Comparison of ENCODE assay signal across 13 cellular contexts in genomic region chr22:49368976-49369725, GRCh38.
DNase-seq lines count a peak whose midpoint lies in the region; ATAC-seq and TF ChIP-seq lines count a peak whose summit lies in the region.
"Had no signal": no experiment of that assay in that cellular context is flagged by ENCODE, and none has a peak within 500 bp of the region (broad histone marks: within the 10 kb centered on the region; RNA-seq: fewer than 3 reads in every experiment).

No MANE protein-coding gene starts in this region.

- BruUV-seq in mammary epithelial cell (replicated peaks; lab: Mats Ljungman, UMichigan) = no TSS peak

- H3K79me2 ChIP-seq in mammary epithelial cell (ENCODE audit: insufficient read depth, low read length) = no peaks in the 10 kb centered on the region

- intact Hi-C loops in breast epithelium (cut with DNase I; ENCODE audit: low total_unique reads) = no loop called here
- intact Hi-C loops in mammary epithelial cell (cut with micrococcal nuclease) = no loop called here
- intact Hi-C loops in vagina (cut with DNase I) = no loop called here

- peak overlapping the region in 2 of 3 donors; percentile 17 to 28 for H3K4me3 ChIP-seq in breast epithelium
- H3K4me3 ChIP-seq in mammary epithelial cell (replicated peaks in 1 of 3; ENCODE audit: insufficient read depth in 1 of 3, low read depth in 2 of 3, low read length in 3 of 3) = no peak overlapping the region
- H3K4me3 ChIP-seq in vagina = no peak overlapping the region
- no peak overlapping the region for H3K4me3 ChIP-seq in foreskin fibroblast (ENCODE audit: low read depth in 1 of 2, low read length in 2 of 2)

- H3K36me3 ChIP-seq in breast epithelium (no peaks in the 10 kb centered on the region), mammary epithelial cell (ENCODE audit: insufficient read depth, low read length) (no peaks in the 10 kb centered on the region), vagina (no peaks in the 10 kb centered on the region)

- WGBS in mammary epithelial cell (ENCODE audit: low coverage, missing lambda C conversion rate) = 38% methylated on average over 21 of the region's 41 CpGs

- no peak for TF ChIP-seq CTCF in breast epithelium (IDR thresholded peaks at IDR 0.05)
- no peak for TF ChIP-seq CTCF in mammary epithelial cell (conservative IDR thresholded peaks at IDR 0.05 in 1 of 2, IDR thresholded peaks at IDR 0.05 in 1 of 2; ENCODE audit: extremely low read depth in 1 of 2, insufficient read depth in 1 of 2, low read depth in 1 of 2, low read length in 2 of 2)
- TF ChIP-seq CTCF in vagina (IDR thresholded peaks at IDR 0.05) = no peak
- TF ChIP-seq CTCF in foreskin fibroblast (IDR thresholded peaks at IDR 0.05; ENCODE audit: low read depth, low read length) = no peak

- CTCF ChIA-PET in mammary epithelial cell (lab: Charles Lee; ENCODE audit: low non-redundant PET) = no interaction called here

- DNase-seq in breast epithelium (ENCODE audit: low spot score in 2 of 2) = peak in 1 of 2 donors; percentile 33
- DNase-seq in mammary epithelial cell = no peak
- DNase-seq in RPMI8226 = peak; percentile 53
- DNase-seq in islet precursor cell = peak; percentile 56
- peak; percentile 34 to 92 for DNase-seq in vagina (ENCODE audit: extremely low spot score in 2 of 2)
- no peak for DNase-seq in NCI-H2107 treated with DMSO at 0.1 percent for 48 hours (lab: John Stamatoyannopoulos, UW; ENCODE audit: unreplicated experiment)
- DNase-seq in foreskin fibroblast = no peak
- DNase-seq: HFFc6, naive B cell, T1000 had no signal

- H3K4me1 ChIP-seq in breast epithelium = no peaks in the 10 kb centered on the region
- H3K4me1 ChIP-seq in mammary epithelial cell (ENCODE audit: insufficient read depth, low read length) = no peaks in the 10 kb centered on the region
- no peaks in the 10 kb centered on the region for H3K4me1 ChIP-seq in vagina

- H3K9me3 ChIP-seq in breast epithelium = no peaks in the 10 kb centered on the region
- H3K9me3 ChIP-seq in mammary epithelial cell (replicated peaks; ENCODE audit: insufficient read depth, low read length) = peaks cover 62% of the 10 kb centered on the region
- no peaks in the 10 kb centered on the region for H3K9me3 ChIP-seq in vagina

- no peak overlapping the region for H3K27ac ChIP-seq in breast epithelium
- H3K27ac ChIP-seq in mammary epithelial cell (ENCODE audit: insufficient read depth, low read depth, low read length) = no peak overlapping the region
- no peak overlapping the region for H3K27ac ChIP-seq in vagina

- no peak overlapping the region for H2AFZ ChIP-seq in mammary epithelial cell (ENCODE audit: low read depth, low read length)

- no peaks in the 10 kb centered on the region for H4K20me1 ChIP-seq in mammary epithelial cell (ENCODE audit: insufficient read depth, low read length)

- dilution Hi-C loops in mammary epithelial cell (cut with HindIII; ENCODE audit: low sequenced_read_pairs) = no loop called here

- no peak for ATAC-seq in GM21447 (IDR thresholded peaks at IDR 0.05; ENCODE audit: unreplicated experiment)
- ATAC-seq: esophagus mucosa; stimulated activated memory B cell treated with anti-CD40 and anti-IgM and Interleukin-4, amounts not matched to agents 10 μg/mL and 1 μg/mL and 100 μg/mL, for 72 hours had no signal

- TF ChIP-seq POLR2A in breast epithelium (IDR thresholded peaks at IDR 0.05) (no peak), vagina (IDR thresholded peaks at IDR 0.05) (no peak)

- no peak overlapping the region for H3K4me2 ChIP-seq in mammary epithelial cell (ENCODE audit: insufficient read depth, low read depth, low read length)

- H3K27me3 ChIP-seq in breast epithelium (peaks cover 0 to 85% of the 10 kb centered on the region in 2 donors), mammary epithelial cell (ENCODE audit: insufficient read depth, low read length) (no peaks in the 10 kb centered on the region), vagina (no peaks in the 10 kb centered on the region)

- in situ Hi-C loops in mammary epithelial cell (cut with MboI; ENCODE audit: low sequenced_read_pairs in 2 of 2) = no loop called here

- H3K9ac ChIP-seq in mammary epithelial cell (ENCODE audit: insufficient read depth, low read length) = no peak overlapping the region

Comparison
In these comparisons a context has a peak if more than half of its experiments do, and no peak if none do; other contexts are left out.
1. H3K4me3 ChIP-seq: peak in breast epithelium (2 of 3); none in mammary epithelial cell (0 of 3), vagina (0 of 2) and foreskin fibroblast (0 of 2).
2. DNase-seq: peak in RPMI8226 (single experiment), islet precursor cell (single experiment) and vagina (2 of 2); none in mammary epithelial cell (single experiment), NCI-H2107 treated with DMSO at 0.1 percent for 48 hours (single experiment) and foreskin fibroblast (0 of 2).